In genomic region chr14:61193471-61193870, GRCh38 we compare ENCODE assay signal across 1 cellular context.
TF ChIP-seq lines count a peak whose summit lies in the region.

No MANE protein-coding gene starts in this region.

TF ChIP-seq in IMR-90, 13 proteins besides CTCF, POLR2A, EP300 and RAD21 (continued from another document):
- TF ChIP-seq USF2 (IDR thresholded peaks at IDR 0.05; ENCODE audit: low read depth, low read length) = no peak
- TF ChIP-seq NFE2L2 (IDR thresholded peaks at IDR 0.05; ENCODE audit: low read depth, low read length) = no peak
- TF ChIP-seq RFX5 (IDR thresholded peaks at IDR 0.05; ENCODE audit: low read depth, low read length) = no peak
- no peak for TF ChIP-seq CEBPB (IDR thresholded peaks at IDR 0.05; ENCODE audit: low read depth, low read length)
- TF ChIP-seq BHLHE40 (IDR thresholded peaks at IDR 0.05; ENCODE audit: low read depth, low read length) = no peak
- no peak for TF ChIP-seq FOS (IDR thresholded peaks at IDR 0.05; ENCODE audit: low read depth, low read length)
- no peak for TF ChIP-seq ELK1 (IDR thresholded peaks at IDR 0.05; ENCODE audit: borderline replicate concordance, low read depth, low read length)
